Comparison of ENCODE assay signal across 9 cellular contexts in the genomic region with DNA sequence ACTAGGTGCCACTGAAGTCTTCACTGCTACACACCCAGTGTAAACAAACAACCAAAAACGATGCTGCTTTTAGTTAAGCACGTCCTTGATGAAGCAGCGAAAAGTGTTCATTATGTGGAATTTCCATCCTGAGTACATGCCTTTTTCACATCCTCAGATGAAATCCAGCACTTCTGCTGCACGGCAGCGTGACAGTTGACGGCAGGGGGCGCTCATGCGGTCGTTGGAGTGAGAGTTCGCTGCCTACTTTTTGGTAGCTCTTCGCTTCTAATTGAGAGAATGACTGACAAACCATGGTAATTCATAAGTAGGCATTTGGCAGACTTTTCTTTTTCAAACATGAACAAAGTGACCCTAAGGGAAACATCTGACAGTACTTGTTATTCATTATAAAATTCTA. TPM values are rescaled to one million over a fixed set of nuclear protein-coding genes. Genes with fewer than 3 reads are reported as not detected.
DNase-seq lines count a peak whose midpoint lies in the region; ATAC-seq, FAIRE-seq and TF ChIP-seq lines count a peak whose summit lies in the region.
"Had no signal": no experiment of that assay in that cellular context is flagged by ENCODE, and none has a peak within 500 bp of the region (broad histone marks: within the 10 kb centered on the region; RNA-seq: fewer than 3 reads in every experiment).

No MANE protein-coding gene starts in this region.

- ATAC-seq in pancreas (peak in 3 of 4 donors; percentile 76 to 81 (median 76)), HG03565 (IDR thresholded peaks at IDR 0.05; ENCODE audit: unreplicated experiment) (no peak)

- H3K36me3 ChIP-seq in pancreas = no peaks in the 10 kb centered on the region
- no peaks in the 10 kb centered on the region for H3K36me3 ChIP-seq in CD8-positive, alpha-beta memory T cell (ENCODE audit: insufficient read depth, low read length)
- no peaks in the 10 kb centered on the region for H3K36me3 ChIP-seq in MM.1S (replicated peaks; ENCODE audit: insufficient read depth, low read length)

- intact Hi-C loops in pancreas (cut with DNase I) = loop anchor here in 1 of 3 donors (10.0 kb wide), 1 partner anchor 1114 kb away; no protein-coding TSS in a partner anchor

- H3K9me3 Mint-ChIP-seq in HFFc6 = no peaks in the 10 kb centered on the region; the same call in 1 of the 2 replicates
- H3K9me3 Mint-ChIP-seq in CD8-positive, alpha-beta memory T cell = peaks cover 0 to 3% (median 2%) of the 10 kb centered on the region in 5 donors

- no peak overlapping the region for H3K4me2 ChIP-seq in MM.1S (ENCODE audit: low read depth, low read length)

- H3K4me3 Mint-ChIP-seq in HFFc6 = peak overlapping the region; percentile 81; the same call in 1 of the 2 replicates
- H3K4me3 Mint-ChIP-seq in CD8-positive, alpha-beta memory T cell = no peak overlapping the region

- H3K27ac Mint-ChIP-seq in HFFc6 = no peak overlapping the region
- H3K27ac Mint-ChIP-seq in CD8-positive, alpha-beta memory T cell = no peak overlapping the region

- POLR2A ChIA-PET in AG04450 (lab: Yijun Ruan, JAX) = interaction anchor here (0.8 kb wide), 1 partner anchor 1124 kb away, joined by 3 read pairs; a partner anchor contains a TSS
- POLR2A ChIA-PET in CD8-positive, alpha-beta memory T cell (lab: Charles Lee) = no interaction called here

- H3K4me1 ChIP-seq in pancreas = no peaks in the 10 kb centered on the region
- H3K4me1 ChIP-seq in CD8-positive, alpha-beta memory T cell (ENCODE audit: insufficient read depth, low read length) = no peaks in the 10 kb centered on the region
- no peaks in the 10 kb centered on the region for H3K4me1 ChIP-seq in MM.1S (ENCODE audit: low read length)

- H3K27ac ChIP-seq in AG04450 (ENCODE audit: low read depth, low read length) (no peak overlapping the region), pancreas (no peak overlapping the region), MM.1S (ENCODE audit: low read length) (no peak overlapping the region)
- H3K27ac ChIP-seq in CD8-positive, alpha-beta memory T cell (ENCODE audit: low read depth, low read length) = no peak overlapping the region

- H3F3A ChIP-seq in MM.1S (ENCODE audit: insufficient read depth, low read length) = no peaks in the 10 kb centered on the region

- no peaks in the 10 kb centered on the region for H3K36me3 Mint-ChIP-seq in HFFc6 (ENCODE audit: low read depth)
- no peaks in the 10 kb centered on the region for H3K36me3 Mint-ChIP-seq in CD8-positive, alpha-beta memory T cell

- no peak overlapping the region for H2AFZ ChIP-seq in MM.1S (ENCODE audit: low read length)

- no peaks in the 10 kb centered on the region for H3K27me3 ChIP-seq in AG04450 (ENCODE audit: control insufficient read depth, insufficient read depth, low read length)
- H3K27me3 ChIP-seq in pancreas = no peaks in the 10 kb centered on the region
- H3K27me3 ChIP-seq in CD8-positive, alpha-beta memory T cell (ENCODE audit: insufficient read depth, low read length, poor library complexity, severe bottlenecking) = no peaks in the 10 kb centered on the region
- no peaks in the 10 kb centered on the region for H3K27me3 ChIP-seq in MM.1S (replicated peaks; ENCODE audit: insufficient read depth, low read length)

- no peak for DNase-seq in AG04450 (ENCODE audit: low read depth, low spot score)
- DNase-seq in HFFc6 = no peak
- DNase-seq in activated CD4-positive, alpha-beta T cell treated with anti-CD3 and anti-CD28 coated beads, Interleukin-2, amount 50 U/mL, for 1 hour = peak; percentile 2
- peak; percentile 51 for DNase-seq in fibroblast of pulmonary artery (ENCODE audit: low read depth)
- peak; percentile 45 to 94 (median 69) for DNase-seq in pancreas
- no peak for DNase-seq in CD8-positive, alpha-beta memory T cell
- no peak for DNase-seq in MM.1S

- H3K9me3 ChIP-seq in AG04450 (ENCODE audit: control insufficient read depth, insufficient read depth, low read length) (no peaks in the 10 kb centered on the region; the same call in 1 of the 2 replicates), pancreas (no peaks in the 10 kb centered on the region), MM.1S (replicated peaks; ENCODE audit: insufficient read depth, low read length) (no peaks in the 10 kb centered on the region)
- H3K9me3 ChIP-seq in CD8-positive, alpha-beta memory T cell (ENCODE audit: low read length) = no peaks in the 10 kb centered on the region

- no peaks in the 10 kb centered on the region for H3K79me2 ChIP-seq in MM.1S (ENCODE audit: low read length)

- H3K4me1 Mint-ChIP-seq in HFFc6 (ENCODE audit: low read depth) = peaks cover 12% of the 10 kb centered on the region; the same call in 1 of the 2 replicates
- H3K4me1 Mint-ChIP-seq in CD8-positive, alpha-beta memory T cell = no peaks in the 10 kb centered on the region

- H4K20me1 ChIP-seq in MM.1S (ENCODE audit: insufficient read depth, low read length) = no peaks in the 10 kb centered on the region

- CTCF ChIA-PET in AG04450 (lab: Charles Lee) = interaction anchor here (0.6 to 2.1 kb wide), 16 partner anchors 8 to 1127 kb away, joined by 3 to 17 read pairs (median 4); no protein-coding TSS in a partner anchor
- CTCF ChIA-PET in CD8-positive, alpha-beta memory T cell (lab: Charles Lee) = no interaction called here

- no peak overlapping the region for H3K9ac ChIP-seq in MM.1S (ENCODE audit: low read length)

- 15 to 18% methylated on average over 11 of the region's 11 CpGs for WGBS in pancreas, 2 donors

- no peak for FAIRE-seq in pancreas (lab: Jason Lieb, UNC)
- FAIRE-seq: GM18507 had no signal

- H3K4me3 ChIP-seq in AG04450 (ENCODE audit: low read depth, low read length) (peak overlapping the region; percentile 37), fibroblast of pulmonary artery (replicated peaks; ENCODE audit: low read depth, low read length) (peak overlapping the region; percentile 23), pancreas (no peak overlapping the region), MM.1S (ENCODE audit: low read length) (no peak overlapping the region)
- no peak overlapping the region for H3K4me3 ChIP-seq in CD8-positive, alpha-beta memory T cell (ENCODE audit: low read length)

- no peaks in the 10 kb centered on the region for H3K27me3 Mint-ChIP-seq in HFFc6 (ENCODE audit: insufficient read depth)
- H3K27me3 Mint-ChIP-seq in CD8-positive, alpha-beta memory T cell = no peaks in the 10 kb centered on the region

- TF ChIP-seq CTCF in AG04450 (IDR thresholded peaks at IDR 0.05; ENCODE audit: low read depth, low read length) = peak; percentile 70
- peak; percentile 83 for TF ChIP-seq CTCF in HFFc6 (IDR thresholded peaks at IDR 0.05)
- peak; percentile 68 for TF ChIP-seq CTCF in fibroblast of pulmonary artery (IDR thresholded peaks at IDR 0.05; ENCODE audit: low read length, missing control alignments)
- TF ChIP-seq CTCF in pancreas (IDR thresholded peaks at IDR 0.05) = peak; percentile 37 to 69 (median 66)
- TF ChIP-seq CTCF in MM.1S (IDR thresholded peaks at IDR 0.05; ENCODE audit: low read length) = no peak

- H3K9me2 ChIP-seq in MM.1S (replicated peaks; ENCODE audit: insufficient read depth, low read length) = no peaks in the 10 kb centered on the region; the same call in 1 of the 2 replicates

RNA-seq across cellular contexts. Expression of a gene that starts 55.2 kb away (rescaled TPM):
- polyA plus RNA-seq in AG04450 (2011; rRNA removed) (not detected in 2 replicates), pancreas (not detected)
- not detected in 2 replicates for polyA minus RNA-seq in AG04450 (2011; rRNA and poly(A)+ RNA removed)
- not detected for total RNA-seq in HFFc6 (2021; fragmentation: NEBNext Ultra II Directional; extraction: Animal tissue kit (Norgen Biotek cat#: 25700))
- total RNA-seq in pancreas = not detected
- total RNA-seq in CD8-positive, alpha-beta memory T cell = not detected
- polyA plus RNA-seq in CD8-positive, alpha-beta memory T cell = not detected

Comparison
In these comparisons a context has a peak if more than half of its experiments do, and no peak if none do; other contexts are left out.
1. DNase-seq: peak in activated CD4-positive, alpha-beta T cell treated with anti-CD3 and anti-CD28 coated beads, Interleukin-2, amount 50 U/mL, for 1 hour (single experiment), fibroblast of pulmonary artery (single experiment) and pancreas (6 of 6); none in AG04450 (single experiment), HFFc6 (single experiment), CD8-positive, alpha-beta memory T cell (0 of 5) and MM.1S (single experiment).
2. H3K4me3 ChIP-seq: peak in AG04450 (single experiment) and fibroblast of pulmonary artery (single experiment); none in pancreas (0 of 4), CD8-positive, alpha-beta memory T cell (single experiment) and MM.1S (single experiment).